22 cellular contexts compared by ENCODE assay signal in genomic region chr10:116007256-116007891, GRCh38.
DNase-seq lines count a peak whose midpoint lies in the region; ATAC-seq and TF ChIP-seq lines count a peak whose summit lies in the region.
"Had no signal": no experiment of that assay in that cellular context is flagged by ENCODE, and none has a peak within 500 bp of the region (broad histone marks: within the 10 kb centered on the region; RNA-seq: fewer than 3 reads in every experiment).

No MANE protein-coding gene starts in this region.

- H3K23me2 ChIP-seq in H9 (ENCODE audit: insufficient read length, low read depth, low read length, poor library complexity, severe bottlenecking), result no peaks in the 10 kb centered on the region

- H3K4ac ChIP-seq in H9 (ENCODE audit: low read depth, low read length) (no peak overlapping the region), trophoblast cell (ENCODE audit: low read depth, low read length) (no peak overlapping the region)

- H4K91ac ChIP-seq in H9 (ENCODE audit: insufficient read length, low read depth, low read length) (no peak overlapping the region), trophoblast cell (ENCODE audit: low read depth, low read length) (no peak overlapping the region)

- no peak overlapping the region for H2BK12ac ChIP-seq in H9 (ENCODE audit: insufficient read length, low read depth, low read length)
- H2BK12ac ChIP-seq in trophoblast cell (ENCODE audit: low read length), result no peak overlapping the region

- no peak overlapping the region for H2BK20ac ChIP-seq in H9 (ENCODE audit: low read depth, low read length, poor library complexity, severe bottlenecking)

- no peaks in the 10 kb centered on the region; a peak in 1 of 5 replicates for H3K9me3 Mint-ChIP-seq in H9
- peaks cover 25% of the 10 kb centered on the region for H3K9me3 Mint-ChIP-seq in WTC11
- H3K9me3 Mint-ChIP-seq in stimulated activated memory B cell treated with anti-CD40 and anti-IgM and Interleukin-4, amounts not matched to agents 10 μg/mL and 1 μg/mL and 100 μg/mL, for 72 hours, result peaks cover 3% of the 10 kb centered on the region
- peaks cover 10% of the 10 kb centered on the region for H3K9me3 Mint-ChIP-seq in stimulated activated effector memory CD8-positive, alpha-beta T cell treated with anti-CD3 and anti-CD28 coated beads, Interleukin-12 subunit alpha, Interleukin-12 subunit beta, amount 100 ng/mL, for 72 hours
- H3K9me3 Mint-ChIP-seq: HFFc6 had no signal

- H2BK120ac ChIP-seq in H9 (ENCODE audit: low read depth, low read length, poor library complexity, severe bottlenecking) (no peak overlapping the region), trophoblast cell (ENCODE audit: insufficient read depth, low read length, poor library complexity) (no peak overlapping the region)

- no peaks in the 10 kb centered on the region for H3K36me3 ChIP-seq in trophoblast cell (ENCODE audit: control insufficient read depth in 1 of 2, insufficient read depth in 2 of 2, low read length in 2 of 2)
- no peaks in the 10 kb centered on the region for H3K36me3 ChIP-seq in MG63
- H3K36me3 ChIP-seq: BLaER1, SJSA1 had no signal

- H3K79me1 ChIP-seq in H9 (ENCODE audit: insufficient read depth, low read depth, low read length, poor library complexity, severe bottlenecking) (no peaks in the 10 kb centered on the region), trophoblast cell (ENCODE audit: low read length) (no peaks in the 10 kb centered on the region)

- peak overlapping the region; percentile 11 for H3K56ac ChIP-seq in H9 (ENCODE audit: insufficient read length, low read depth, low read length)

- no peak for DNase-seq in H9
- no peak for DNase-seq in WTC11 (ENCODE audit: low spot score)
- DNase-seq in iris pigment epithelial cell (ENCODE audit: low read depth), result peak; percentile 9
- peak; percentile 59 to 61 for DNase-seq in trophoblast cell
- no peak for DNase-seq in activated CD8-positive, alpha-beta memory T cell treated with anti-CD3 and anti-CD28 coated beads for 24 hours
- DNase-seq in MG63, result no peak
- DNase-seq in stimulated activated effector memory CD8-positive, alpha-beta T cell treated with anti-CD3 and anti-CD28 coated beads, Interleukin-12 subunit alpha, Interleukin-12 subunit beta, amount 100 ng/mL, for 72 hours (ENCODE audit: low spot score in 2 of 2), result no peak
- DNase-seq: CD4-positive, CD25-positive, alpha-beta regulatory T cell; GOT3; HFFc6; KBM-7; NCI-H1105 treated with DMSO at 0.1 percent for 48 hours; NCI-H146; NCI-H2029 treated with DMSO at 0.1 percent for 48 hours; NCI-H2227 treated with DMSO at 0.1 percent for 48 hours; NCI-H510A; NCI-H69; Right ventricle myocardium superior; RPMI8226 had no signal

- H3K79me2 ChIP-seq in H9 (ENCODE audit: insufficient read depth, low read length) (no peaks in the 10 kb centered on the region), trophoblast cell (ENCODE audit: control insufficient read depth, insufficient read depth, low read length, poor library complexity) (no peaks in the 10 kb centered on the region)

- no peak overlapping the region for H2BK15ac ChIP-seq in H9 (ENCODE audit: low read depth, low read length)

- peak; percentile 36 for ATAC-seq in WTC11
- no peak for ATAC-seq in stimulated activated memory B cell treated with anti-CD40 and anti-IgM and Interleukin-4, amounts not matched to agents 10 μg/mL and 1 μg/mL and 100 μg/mL, for 72 hours
- no peak for ATAC-seq in stimulated activated effector memory CD8-positive, alpha-beta T cell treated with anti-CD3 and anti-CD28 coated beads, Interleukin-12 subunit alpha, Interleukin-12 subunit beta, amount 100 ng/mL, for 72 hours

- no peak overlapping the region for H4K8ac ChIP-seq in H9 (replicated peaks; ENCODE audit: insufficient read length, low read depth, low read length)
- no peak overlapping the region for H4K8ac ChIP-seq in trophoblast cell (ENCODE audit: low read depth, low read length)

- H3K4me3 ChIP-seq in trophoblast cell (ENCODE audit: low read depth, low read length) (no peak overlapping the region), MG63 (no peak overlapping the region)
- H3K4me3 ChIP-seq: BLaER1, SJSA1 had no signal

- H3K27me3 ChIP-seq in H9 (ENCODE audit: insufficient read depth, low read length) (no peaks in the 10 kb centered on the region), trophoblast cell (ENCODE audit: insufficient read depth, low read length) (peaks cover 3% of the 10 kb centered on the region), MG63 (no peaks in the 10 kb centered on the region)
- H3K27me3 ChIP-seq: BLaER1, SJSA1 had no signal

- H3T11ph ChIP-seq in H9 (ENCODE audit: low read length), result no peak overlapping the region

- no peak overlapping the region for H3K27ac ChIP-seq in H9 (ENCODE audit: insufficient read length, low read depth, low read length)
- no peak overlapping the region for H3K27ac ChIP-seq in trophoblast cell (ENCODE audit: low read depth, low read length)
- H3K27ac ChIP-seq: BLaER1, SJSA1 had no signal

- H3K4me1 Mint-ChIP-seq in H9, result no peaks in the 10 kb centered on the region; a peak in 1 of 4 replicates
- H3K4me1 Mint-ChIP-seq in WTC11, result no peaks in the 10 kb centered on the region
- no peaks in the 10 kb centered on the region for H3K4me1 Mint-ChIP-seq in stimulated activated memory B cell treated with anti-CD40 and anti-IgM and Interleukin-4, amounts not matched to agents 10 μg/mL and 1 μg/mL and 100 μg/mL, for 72 hours
- no peaks in the 10 kb centered on the region for H3K4me1 Mint-ChIP-seq in stimulated activated effector memory CD8-positive, alpha-beta T cell treated with anti-CD3 and anti-CD28 coated beads, Interleukin-12 subunit alpha, Interleukin-12 subunit beta, amount 100 ng/mL, for 72 hours
- H3K4me1 Mint-ChIP-seq: CD4-positive, CD25-positive, alpha-beta regulatory T cell had no signal

- H3K4me2 ChIP-seq in H9 (ENCODE audit: insufficient read depth, insufficient read length, low read length), result no peak overlapping the region
- no peak overlapping the region for H3K4me2 ChIP-seq in trophoblast cell (ENCODE audit: low read length)
- H3K4me2 ChIP-seq: BLaER1 had no signal

- H3K27me3 Mint-ChIP-seq in H9 (ENCODE audit: low read depth), result no peaks in the 10 kb centered on the region; the same call in 1 of the 2 replicates
- H3K27me3 Mint-ChIP-seq in WTC11 (ENCODE audit: low read depth), result peaks cover 3% of the 10 kb centered on the region; the same call in 1 of the 2 replicates
- no peaks in the 10 kb centered on the region for H3K27me3 Mint-ChIP-seq in stimulated activated memory B cell treated with anti-CD40 and anti-IgM and Interleukin-4, amounts not matched to agents 10 μg/mL and 1 μg/mL and 100 μg/mL, for 72 hours
- H3K27me3 Mint-ChIP-seq: CD4-positive, CD25-positive, alpha-beta regulatory T cell had no signal

- POLR2A ChIA-PET in WTC11 (lab: Charles Lee), result interaction anchor here (0.7 kb wide), 1 partner anchor 12 kb away, joined by 3 read pairs; no protein-coding TSS in a partner anchor

- no peak overlapping the region for H4K5ac ChIP-seq in H9 (ENCODE audit: insufficient read length, low read depth, low read length)

- H3K4me3 Mint-ChIP-seq in H9 (no peak overlapping the region), WTC11 (no peak overlapping the region)
- no peak overlapping the region for H3K4me3 Mint-ChIP-seq in stimulated activated memory B cell treated with anti-CD40 and anti-IgM and Interleukin-4, amounts not matched to agents 10 μg/mL and 1 μg/mL and 100 μg/mL, for 72 hours
- no peak overlapping the region for H3K4me3 Mint-ChIP-seq in stimulated activated effector memory CD8-positive, alpha-beta T cell treated with anti-CD3 and anti-CD28 coated beads, Interleukin-12 subunit alpha, Interleukin-12 subunit beta, amount 100 ng/mL, for 72 hours
- H3K4me3 Mint-ChIP-seq: CD4-positive, CD25-positive, alpha-beta regulatory T cell; HFFc6 had no signal

- H2AK5ac ChIP-seq in H9 (ENCODE audit: insufficient read length, low read length), result no peak overlapping the region
- H2AK5ac ChIP-seq in trophoblast cell (ENCODE audit: low read length), result no peak overlapping the region

- H3K14ac ChIP-seq in H9 (ENCODE audit: insufficient read depth, low read length) (no peak overlapping the region), trophoblast cell (ENCODE audit: low read length) (no peak overlapping the region)

- no peak overlapping the region for H2BK5ac ChIP-seq in H9 (ENCODE audit: insufficient read length, low read length)
- H2BK5ac ChIP-seq in trophoblast cell (ENCODE audit: low read depth, low read length, poor library complexity), result no peak overlapping the region

- no peak overlapping the region for H3K23ac ChIP-seq in H9 (ENCODE audit: insufficient read length, low read depth, low read length)
- no peak overlapping the region for H3K23ac ChIP-seq in trophoblast cell (ENCODE audit: low read length)

- no peak overlapping the region for H2AFZ ChIP-seq in H9 (ENCODE audit: low read length)
- no peak overlapping the region for H2AFZ ChIP-seq in trophoblast cell (ENCODE audit: insufficient read depth, low read length, poor library complexity)

- H4K12ac ChIP-seq in trophoblast cell (ENCODE audit: low read depth, low read length), result no peak overlapping the region

- H3K9ac ChIP-seq in H9 (ENCODE audit: extremely low read depth, insufficient read length, low read length) (no peak overlapping the region), trophoblast cell (ENCODE audit: low read length) (no peak overlapping the region)
- H3K9ac ChIP-seq: BLaER1 had no signal

- H3K36me3 Mint-ChIP-seq in H9 (ENCODE audit: insufficient read depth in 1 of 3, low read depth in 3 of 3) (no peaks in the 10 kb centered on the region), WTC11 (no peaks in the 10 kb centered on the region)
- no peaks in the 10 kb centered on the region for H3K36me3 Mint-ChIP-seq in stimulated activated memory B cell treated with anti-CD40 and anti-IgM and Interleukin-4, amounts not matched to agents 10 μg/mL and 1 μg/mL and 100 μg/mL, for 72 hours
- H3K36me3 Mint-ChIP-seq in stimulated activated effector memory CD8-positive, alpha-beta T cell treated with anti-CD3 and anti-CD28 coated beads, Interleukin-12 subunit alpha, Interleukin-12 subunit beta, amount 100 ng/mL, for 72 hours, result no peaks in the 10 kb centered on the region
- H3K36me3 Mint-ChIP-seq: CD4-positive, CD25-positive, alpha-beta regulatory T cell had no signal

- no peaks in the 10 kb centered on the region for H4K20me1 ChIP-seq in H9 (ENCODE audit: control insufficient read depth, insufficient read depth, insufficient read length)
- H4K20me1 ChIP-seq: BLaER1 had no signal

- H3K18ac ChIP-seq in H9 (ENCODE audit: insufficient read length, low read depth, low read length) (no peak overlapping the region), trophoblast cell (ENCODE audit: low read length) (no peak overlapping the region)

- H3K9me3 ChIP-seq in H9 (ENCODE audit: control insufficient read depth, low read depth, low read length) (no peaks in the 10 kb centered on the region), trophoblast cell (ENCODE audit: insufficient read depth, low read depth, low read length) (peaks cover 1% of the 10 kb centered on the region), MG63 (no peaks in the 10 kb centered on the region)
- H3K9me3 ChIP-seq: SJSA1 had no signal

- TF ChIP-seq CTCF in H9 (conservative IDR thresholded peaks at IDR 0.05) (no peak), WTC11 (IDR thresholded peaks at IDR 0.05) (no peak)

- CTCF ChIA-PET in WTC11 (lab: Charles Lee), result interaction anchor here (0.7 kb wide), 1 partner anchor 59 kb away, joined by 3 read pairs; no protein-coding TSS in a partner anchor

- H3K27ac Mint-ChIP-seq in H9, result no peak overlapping the region
- no peak overlapping the region for H3K27ac Mint-ChIP-seq in WTC11
- no peak overlapping the region for H3K27ac Mint-ChIP-seq in stimulated activated memory B cell treated with anti-CD40 and anti-IgM and Interleukin-4, amounts not matched to agents 10 μg/mL and 1 μg/mL and 100 μg/mL, for 72 hours
- H3K27ac Mint-ChIP-seq in stimulated activated effector memory CD8-positive, alpha-beta T cell treated with anti-CD3 and anti-CD28 coated beads, Interleukin-12 subunit alpha, Interleukin-12 subunit beta, amount 100 ng/mL, for 72 hours, result no peak overlapping the region
- H3K27ac Mint-ChIP-seq: CD4-positive, CD25-positive, alpha-beta regulatory T cell; HFFc6 had no signal

- no peaks in the 10 kb centered on the region for H3K4me1 ChIP-seq in H9 (ENCODE audit: insufficient read depth, low read length)
- H3K4me1 ChIP-seq in trophoblast cell (ENCODE audit: control insufficient read depth in 1 of 2, insufficient read depth in 2 of 2, low read length in 2 of 2), result no peaks in the 10 kb centered on the region
- H3K4me1 ChIP-seq: BLaER1, SJSA1 had no signal

- no CpG with 5 or more reads among the region's 9 CpGs for WGBS in H9 (ENCODE audit: extremely low coverage, insufficient read length, low lambda C conversion rate)
- whole genome bisulfite sequencing in trophoblast cell (ENCODE audit: extremely low coverage, insufficient coverage, insufficient read length), result no CpG with 5 or more reads among the region's 9 CpGs

Comparison
In these comparisons a context has a peak if more than half of its experiments do, and no peak if none do; other contexts are left out.
1. DNase-seq: peak in iris pigment epithelial cell (single experiment) and trophoblast cell (2 of 2); none in H9 (single experiment), WTC11 (single experiment), activated CD8-positive, alpha-beta memory T cell treated with anti-CD3 and anti-CD28 coated beads for 24 hours (single experiment), MG63 (single experiment) and stimulated activated effector memory CD8-positive, alpha-beta T cell treated with anti-CD3 and anti-CD28 coated beads, Interleukin-12 subunit alpha, Interleukin-12 subunit beta, amount 100 ng/mL, for 72 hours (0 of 2).